In genomic region chr18:48968412-48969215, GRCh38 we compare ENCODE assay signal across 1 cellular context.
TF ChIP-seq lines count a peak whose summit lies in the region.

No MANE protein-coding gene starts in this region.

TF ChIP-seq in HepG2, 621 proteins besides CTCF, POLR2A, EP300 and RAD21:
- TF ChIP-seq PCBP2 (optimal IDR thresholded peaks at IDR 0.05; ENCODE audit: low read depth, low read length, poor library complexity, severe bottlenecking) = peak; percentile 8
- TF ChIP-seq, protein P1, sequence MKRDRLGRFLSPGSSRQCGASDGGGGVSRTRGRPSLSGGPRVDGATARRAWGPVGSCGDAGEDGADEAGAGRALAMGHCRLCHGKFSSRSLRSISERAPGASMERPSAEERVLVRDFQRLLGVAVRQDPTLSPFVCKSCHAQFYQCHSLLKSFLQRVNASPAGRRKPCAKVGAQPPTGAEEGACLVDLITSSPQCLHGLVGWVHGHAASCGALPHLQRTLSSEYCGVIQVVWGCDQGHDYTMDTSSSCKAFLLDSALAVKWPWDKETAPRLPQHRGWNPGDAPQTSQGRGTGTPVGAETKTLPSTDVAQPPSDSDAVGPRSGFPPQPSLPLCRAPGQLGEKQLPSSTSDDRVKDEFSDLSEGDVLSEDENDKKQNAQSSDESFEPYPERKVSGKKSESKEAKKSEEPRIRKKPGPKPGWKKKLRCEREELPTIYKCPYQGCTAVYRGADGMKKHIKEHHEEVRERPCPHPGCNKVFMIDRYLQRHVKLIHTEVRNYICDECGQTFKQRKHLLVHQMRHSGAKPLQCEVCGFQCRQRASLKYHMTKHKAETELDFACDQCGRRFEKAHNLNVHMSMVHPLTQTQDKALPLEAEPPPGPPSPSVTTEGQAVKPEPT (CRISPR knock-in tag; IDR thresholded peaks at IDR 0.05; ENCODE audit: low read depth) = no peak
